20 cellular contexts compared by ENCODE assay signal in genomic region chr2:198695879-198696278, GRCh38.
DNase-seq lines count a peak whose midpoint lies in the region; ATAC-seq and TF ChIP-seq lines count a peak whose summit lies in the region.
"Had no signal": no experiment of that assay in that cellular context is flagged by ENCODE, and none has a peak within 500 bp of the region (broad histone marks: within the 10 kb centered on the region; RNA-seq: fewer than 3 reads in every experiment).

No MANE protein-coding gene starts in this region.

- no peak overlapping the region for H3K4me3 ChIP-seq in mucosa of descending colon
- H3K4me3 ChIP-seq in transverse colon: no peak overlapping the region
- H3K4me3 ChIP-seq: BLaER1 treated with 17β-estradiol and CSF1 and Interleukin-3, amounts not matched to agents 10 nM and 100 nM; GM12878 had no signal

- no peaks in the 10 kb centered on the region for H3K9me3 Mint-ChIP-seq in activated CD4-positive, alpha-beta T cell treated with anti-CD3 and anti-CD28 coated beads for 36 hours (ENCODE audit: low read depth)
- H3K9me3 Mint-ChIP-seq: H9 had no signal

- in situ Hi-C loops in transverse colon (cut with MboI; ENCODE audit: low pct_ligation_motif_present in 1 of 4, low pct_unique_long_range_greater_than_20kb in 1 of 4, low sequenced_read_pairs in 3 of 4): no loop called here

- DNase-seq in LoVo (ENCODE audit: low spot score) (peak; percentile 69), mucosa of descending colon (peak in 1 of 3 donors; percentile 71), transverse colon (no peak)
- no peak for DNase-seq in activated CD4-positive, alpha-beta T cell treated with anti-CD3 and anti-CD28 coated beads for 36 hours
- DNase-seq: CD4-positive, CD25-positive, alpha-beta regulatory T cell; CD8-positive, alpha-beta memory T cell; COR-L47; DMS 273 treated with DMSO at 0.1 percent for 48 hours; DMS53; DND-41; EL; H9; IMR-90 had no signal

- H3K27ac Mint-ChIP-seq in activated CD4-positive, alpha-beta T cell treated with anti-CD3 and anti-CD28 coated beads for 36 hours: no peak overlapping the region
- H3K27ac Mint-ChIP-seq: B cell; CD4-positive, CD25-positive, alpha-beta regulatory T cell; CD8-positive, alpha-beta memory T cell; H9 had no signal

- intact Hi-C loops in mucosa of descending colon (cut with DNase I, micrococcal nuclease) (loop anchor here in 1 of 2 donors (5.0 kb wide), 1 partner anchor 71 kb away; no protein-coding TSS in a partner anchor), transverse colon (cut with DNase I; ENCODE audit: low total_unique reads) (no loop called here)
- intact Hi-C loops in activated CD4-positive, alpha-beta T cell treated with anti-CD3 and anti-CD28 coated beads for 36 hours (cut with DNase I, micrococcal nuclease): no loop called here

- peak; percentile 92 for ATAC-seq in mucosa of descending colon
- no peak for ATAC-seq in HG03159 (IDR thresholded peaks at IDR 0.05; ENCODE audit: unreplicated experiment)
- no peak for ATAC-seq in activated CD4-positive, alpha-beta T cell treated with anti-CD3 and anti-CD28 coated beads for 36 hours
- no peak for ATAC-seq in HG03196 (IDR thresholded peaks at IDR 0.05; ENCODE audit: unreplicated experiment)
- ATAC-seq: GM12878 had no signal

- H3K27me3 ChIP-seq in transverse colon: no peaks in the 10 kb centered on the region
- H3K27me3 ChIP-seq: BLaER1 treated with 17β-estradiol and CSF1 and Interleukin-3, amounts not matched to agents 10 nM and 100 nM had no signal

- H3K36me3 Mint-ChIP-seq in activated CD4-positive, alpha-beta T cell treated with anti-CD3 and anti-CD28 coated beads for 36 hours (ENCODE audit: low read depth): no peaks in the 10 kb centered on the region
- H3K36me3 Mint-ChIP-seq: CD4-positive, CD25-positive, alpha-beta regulatory T cell; CD8-positive, alpha-beta memory T cell had no signal

- TF ChIP-seq EP300 in transverse colon (IDR thresholded peaks at IDR 0.05; ENCODE audit: low read depth): no peak

- TF ChIP-seq POLR2A in transverse colon (IDR thresholded peaks at IDR 0.05): no peak

- H3K27me3 Mint-ChIP-seq in activated CD4-positive, alpha-beta T cell treated with anti-CD3 and anti-CD28 coated beads for 36 hours: peaks cover 2% of the 10 kb centered on the region
- H3K27me3 Mint-ChIP-seq: B cell; CD4-positive, CD25-positive, alpha-beta regulatory T cell had no signal

- no peak overlapping the region for H3K4me3 Mint-ChIP-seq in activated CD4-positive, alpha-beta T cell treated with anti-CD3 and anti-CD28 coated beads for 36 hours
- H3K4me3 Mint-ChIP-seq: B cell; CD4-positive, CD25-positive, alpha-beta regulatory T cell; CD8-positive, alpha-beta memory T cell; H9 had no signal

- H3K4me1 ChIP-seq in mucosa of descending colon (ENCODE audit: low read depth) (peaks cover 13% of the 10 kb centered on the region), transverse colon (peaks cover 0 to 41% (median 16%) of the 10 kb centered on the region in 4 donors)

- H3K36me3 ChIP-seq in mucosa of descending colon (ENCODE audit: low read depth): no peaks in the 10 kb centered on the region
- no peaks in the 10 kb centered on the region for H3K36me3 ChIP-seq in transverse colon
- H3K36me3 ChIP-seq: BLaER1 treated with 17β-estradiol and CSF1 and Interleukin-3, amounts not matched to agents 10 nM and 100 nM had no signal

- POLR2A ChIA-PET in activated CD4-positive, alpha-beta T cell treated with anti-CD3 and anti-CD28 coated beads for 36 hours (lab: Charles Lee): no interaction called here

- no peaks in the 10 kb centered on the region for H3K9me3 ChIP-seq in mucosa of descending colon
- H3K9me3 ChIP-seq in transverse colon: no peaks in the 10 kb centered on the region
- H3K9me3 ChIP-seq: BLaER1 treated with 17β-estradiol and CSF1 and Interleukin-3, amounts not matched to agents 10 nM and 100 nM had no signal

- H3K27ac ChIP-seq in 22Rv1 (peak overlapping the region; percentile 14; the same call in 1 of the 2 replicates), transverse colon (peak overlapping the region; percentile 65 to 81 (median 72))
- H3K27ac ChIP-seq: BLaER1 treated with 17β-estradiol and CSF1 and Interleukin-3, amounts not matched to agents 10 nM and 100 nM; HL-60 had no signal

- TF ChIP-seq CTCF in 22Rv1 (IDR thresholded peaks at IDR 0.05): no peak
- TF ChIP-seq CTCF in mucosa of descending colon (IDR thresholded peaks at IDR 0.05): no peak
- TF ChIP-seq CTCF in transverse colon (IDR thresholded peaks at IDR 0.05): no peak

- CTCF ChIA-PET in activated CD4-positive, alpha-beta T cell treated with anti-CD3 and anti-CD28 coated beads for 36 hours (lab: Charles Lee): no interaction called here

- no peaks in the 10 kb centered on the region for H3K4me1 Mint-ChIP-seq in activated CD4-positive, alpha-beta T cell treated with anti-CD3 and anti-CD28 coated beads for 36 hours
- H3K4me1 Mint-ChIP-seq: B cell; CD4-positive, CD25-positive, alpha-beta regulatory T cell; CD8-positive, alpha-beta memory T cell had no signal
